12 cellular contexts compared by ENCODE assay signal in genomic region chr15:40049076-40049475, GRCh38. TPM values are rescaled to one million over a fixed set of nuclear protein-coding genes. Genes with fewer than 3 reads are reported as not detected.
DNase-seq lines count a peak whose midpoint lies in the region; ATAC-seq, FAIRE-seq and TF ChIP-seq lines count a peak whose summit lies in the region.
"Had no signal": no experiment of that assay in that cellular context is flagged by ENCODE, and none has a peak within 500 bp of the region (broad histone marks: within the 10 kb centered on the region; RNA-seq: fewer than 3 reads in every experiment).

No MANE protein-coding gene starts in this region.

- POLR2A ChIA-PET in activated naive CD8-positive, alpha-beta T cell treated with anti-CD3 and anti-CD28 coated beads, Interleukin-2, amount 10 ng/mL, durations not matched to agents 7 days and 5 days (lab: Charles Lee), result interaction anchor here (1.3 to 3.8 kb wide), 5 partner anchors 9 to 225 kb away, joined by 4 to 28 read pairs (median 12); partner anchors contain the start of genes BMF and SRP14
- POLR2A ChIA-PET in HepG2 (lab: Yijun Ruan, JAX), result interaction anchor here (2.5 to 3.3 kb wide), 2 partner anchors 33 to 58 kb away, joined by 15 to 35 read pairs; partner anchors contain the start of gene BMF

- H3K9me3 ChIP-seq in BLaER1 treated with 17β-estradiol and CSF1 and Interleukin-3, amounts not matched to agents 10 nM and 100 nM (replicated peaks in 1 of 11), result no peaks in the 10 kb centered on the region
- no peaks in the 10 kb centered on the region for H3K9me3 ChIP-seq in DOHH2 (ENCODE audit: control insufficient read depth, insufficient read depth, low read length)
- no peaks in the 10 kb centered on the region for H3K9me3 ChIP-seq in HepG2 (ENCODE audit: low read length)

- no peaks in the 10 kb centered on the region for H3K9me3 Mint-ChIP-seq in activated naive CD8-positive, alpha-beta T cell treated with anti-CD3 and anti-CD28 coated beads, Interleukin-2, amount 10 ng/mL, durations not matched to agents 7 days and 5 days
- no peaks in the 10 kb centered on the region for H3K9me3 Mint-ChIP-seq in nephron
- H3K9me3 Mint-ChIP-seq: IgD-negative memory B cell had no signal

- peaks cover 87 to 100% (median 99%) of the 10 kb centered on the region in 10 experiments for H3K4me1 ChIP-seq in BLaER1 treated with 17β-estradiol and CSF1 and Interleukin-3, amounts not matched to agents 10 nM and 100 nM
- peaks cover 100% of the 10 kb centered on the region for H3K4me1 ChIP-seq in DOHH2 (ENCODE audit: control insufficient read depth, low read length)
- H3K4me1 ChIP-seq in HepG2 (ENCODE audit: insufficient read depth, low read length), result peaks cover 48% of the 10 kb centered on the region
- peaks cover 29% of the 10 kb centered on the region for H3K4me1 ChIP-seq in foreskin keratinocyte

- TF ChIP-seq EP300 in HepG2 (IDR thresholded peaks at IDR 0.05; ENCODE audit: low read depth in 2 of 2, low read length in 2 of 2), result no peak
- TF ChIP-seq EP300 in HepG2 (CRISPR knock-in tag; IDR thresholded peaks at IDR 0.05; ENCODE audit: borderline replicate concordance), result no peak

- TF ChIP-seq RAD21 in HepG2 (CRISPR knock-in tag; IDR thresholded peaks at IDR 0.05), result no peak

- H3K36me3 Mint-ChIP-seq in activated naive CD8-positive, alpha-beta T cell treated with anti-CD3 and anti-CD28 coated beads, Interleukin-2, amount 10 ng/mL, durations not matched to agents 7 days and 5 days, result peaks cover 10% of the 10 kb centered on the region
- H3K36me3 Mint-ChIP-seq in nephron (ENCODE audit: low read depth), result no peaks in the 10 kb centered on the region
- H3K36me3 Mint-ChIP-seq: IgD-negative memory B cell had no signal

- no peak for TF ChIP-seq CTCF in DOHH2 (IDR thresholded peaks at IDR 0.05; ENCODE audit: low read depth, low read length, poor library complexity, severe bottlenecking)
- TF ChIP-seq CTCF in nephron (IDR thresholded peaks at IDR 0.05; ENCODE audit: unreplicated experiment in 3 of 3), result no peak
- no peak for TF ChIP-seq CTCF in HepG2 (CRISPR knock-in tag; IDR thresholded peaks at IDR 0.05)
- TF ChIP-seq CTCF in foreskin keratinocyte (conservative IDR thresholded peaks at IDR 0.05), result no peak

- no peak for DNase-seq in activated naive CD8-positive, alpha-beta T cell treated with anti-CD3 and anti-CD28 coated beads, Interleukin-2, amount 10 ng/mL, durations not matched to agents 7 days and 5 days
- DNase-seq in GOT3 (lab: John Stamatoyannopoulos, UW) (no peak), HepG2 (ENCODE audit: low spot score) (no peak), foreskin keratinocyte (no peak)
- DNase-seq: NCI-H1417 treated with DMSO at 0.1 percent for 48 hours, SW 1271 had no signal

- no TSS peak for BruUV-seq in HepG2 (replicated peaks; lab: Mats Ljungman, UMichigan)

- peaks cover 49% of the 10 kb centered on the region for H3K4me1 Mint-ChIP-seq in activated naive CD8-positive, alpha-beta T cell treated with anti-CD3 and anti-CD28 coated beads, Interleukin-2, amount 10 ng/mL, durations not matched to agents 7 days and 5 days
- peaks cover 87% of the 10 kb centered on the region for H3K4me1 Mint-ChIP-seq in nephron

- ATAC-seq in activated naive CD8-positive, alpha-beta T cell treated with anti-CD3 and anti-CD28 coated beads, Interleukin-2, amount 10 ng/mL, durations not matched to agents 7 days and 5 days (ENCODE audit: low read depth), result no peak
- ATAC-seq in GM18868 (IDR thresholded peaks at IDR 0.05; ENCODE audit: unreplicated experiment) (no peak), HepG2 (no peak), foreskin keratinocyte (no peak)

- no peaks in the 10 kb centered on the region for H4K20me1 ChIP-seq in BLaER1 treated with 17β-estradiol and CSF1 and Interleukin-3, amounts not matched to agents 10 nM and 100 nM
- H4K20me1 ChIP-seq in DOHH2 (ENCODE audit: control insufficient read depth, insufficient read depth, low read depth, low read length) (no peaks in the 10 kb centered on the region), HepG2 (ENCODE audit: insufficient read depth, low read length) (no peaks in the 10 kb centered on the region)

- peaks cover 10% of the 10 kb centered on the region; the same call in 1 of the 2 replicates for H3K79me2 ChIP-seq in DOHH2 (ENCODE audit: control insufficient read depth, low read length)
- no peaks in the 10 kb centered on the region for H3K79me2 ChIP-seq in HepG2 (ENCODE audit: insufficient read depth, low read length)

- peak overlapping the region; percentile 66 to 96 (median 89) for H3K4me2 ChIP-seq in BLaER1 treated with 17β-estradiol and CSF1 and Interleukin-3, amounts not matched to agents 10 nM and 100 nM
- peak overlapping the region; percentile 65 for H3K4me2 ChIP-seq in DOHH2 (ENCODE audit: low read length)
- H3K4me2 ChIP-seq in HepG2 (ENCODE audit: low read depth, low read length), result no peak overlapping the region

- no peaks in the 10 kb centered on the region for H3K9me2 ChIP-seq in DOHH2 (replicated peaks; ENCODE audit: control insufficient read depth, low read length)

- H3F3A ChIP-seq in DOHH2 (ENCODE audit: control insufficient read depth, insufficient read depth), result peaks cover 53% of the 10 kb centered on the region

- peak overlapping the region; percentile 59 to 80 (median 73); a peak in 16 of 22 replicates for H3K9ac ChIP-seq in BLaER1 treated with 17β-estradiol and CSF1 and Interleukin-3, amounts not matched to agents 10 nM and 100 nM
- H3K9ac ChIP-seq in HepG2 (ENCODE audit: insufficient read depth, low read depth, low read length), result no peak overlapping the region

- H2AFZ ChIP-seq in HepG2 (ENCODE audit: low read length), result no peak overlapping the region

- H3K4me3 Mint-ChIP-seq in activated naive CD8-positive, alpha-beta T cell treated with anti-CD3 and anti-CD28 coated beads, Interleukin-2, amount 10 ng/mL, durations not matched to agents 7 days and 5 days, result no peak overlapping the region
- no peak overlapping the region for H3K4me3 Mint-ChIP-seq in nephron

- H3K27me3 ChIP-seq in BLaER1 treated with 17β-estradiol and CSF1 and Interleukin-3, amounts not matched to agents 10 nM and 100 nM, result no peaks in the 10 kb centered on the region
- H3K27me3 ChIP-seq in DOHH2 (ENCODE audit: control insufficient read depth, low read length), result no peaks in the 10 kb centered on the region
- H3K27me3 ChIP-seq in HepG2 (ENCODE audit: control insufficient read depth in 1 of 2, insufficient read depth in 2 of 2, low read length in 2 of 2), result no peaks in the 10 kb centered on the region
- H3K27me3 ChIP-seq in foreskin keratinocyte, result no peaks in the 10 kb centered on the region

- peak overlapping the region; percentile 79 to 95 (median 90) for H3K27ac ChIP-seq in BLaER1 treated with 17β-estradiol and CSF1 and Interleukin-3, amounts not matched to agents 10 nM and 100 nM
- H3K27ac ChIP-seq in DOHH2 (ENCODE audit: low read depth, low read length), result peak overlapping the region; percentile 93
- H3K27ac ChIP-seq in HepG2 (ENCODE audit: extremely low read length, insufficient read depth, low read length), result no peak overlapping the region
- H3K27ac ChIP-seq in foreskin keratinocyte, result no peak overlapping the region

- in situ Hi-C loops in HepG2 (cut with HindIII; ENCODE audit: extremely low pct_ligation_motif_present, low pct_unique_long_range_greater_than_20kb), result loop anchor here (5.0 to 10.0 kb wide), 3 partner anchors 63 to 223 kb away; partner anchors contain the start of gene BUB1B

- CTCF ChIA-PET in HepG2 (lab: Yijun Ruan, JAX; ENCODE audit: low intra/inter-chr PET ratio, low total read pairs), result no interaction called here

- peak overlapping the region; percentile 22 for H3K27ac Mint-ChIP-seq in activated naive CD8-positive, alpha-beta T cell treated with anti-CD3 and anti-CD28 coated beads, Interleukin-2, amount 10 ng/mL, durations not matched to agents 7 days and 5 days
- peak overlapping the region; percentile 84 to 97 (median 93) for H3K27ac Mint-ChIP-seq in nephron

- FAIRE-seq in HepG2 (lab: Jason Lieb, UNC), result no peak
- FAIRE-seq: islet of Langerhans had no signal

- no peaks in the 10 kb centered on the region for H3K36me3 ChIP-seq in BLaER1 treated with 17β-estradiol and CSF1 and Interleukin-3, amounts not matched to agents 10 nM and 100 nM
- H3K36me3 ChIP-seq in DOHH2 (ENCODE audit: control insufficient read depth, low read length) (peaks cover 22% of the 10 kb centered on the region), HepG2 (replicated peaks in 1 of 2; ENCODE audit: control insufficient read depth in 1 of 2, insufficient read depth in 2 of 2, low read length in 2 of 2) (peaks cover 0 to 2% of the 10 kb centered on the region in 2 experiments; a peak in 1 of 5 replicates)

- intact Hi-C loops in HepG2 (cut with micrococcal nuclease; ENCODE audit: unreplicated experiment), result loop anchor here (5.0 kb wide), 1 partner anchor 113 kb away; the partner anchor contains the start of gene BUB1B

- no peak for TF ChIP-seq POLR2A in HepG2 (IDR thresholded peaks at IDR 0.05; ENCODE audit: insufficient read depth in 1 of 2, low read depth in 2 of 2, low read length in 2 of 2)

- H3K27me3 Mint-ChIP-seq in activated naive CD8-positive, alpha-beta T cell treated with anti-CD3 and anti-CD28 coated beads, Interleukin-2, amount 10 ng/mL, durations not matched to agents 7 days and 5 days, result no peaks in the 10 kb centered on the region
- peaks cover 7% of the 10 kb centered on the region for H3K27me3 Mint-ChIP-seq in nephron (ENCODE audit: low read depth)
- H3K27me3 Mint-ChIP-seq: IgD-negative memory B cell had no signal

- no peak overlapping the region for H3K4me3 ChIP-seq in BLaER1 treated with 17β-estradiol and CSF1 and Interleukin-3, amounts not matched to agents 10 nM and 100 nM
- H3K4me3 ChIP-seq in DOHH2 (ENCODE audit: low read length), result peak overlapping the region; percentile 17
- no peak overlapping the region for H3K4me3 ChIP-seq in HepG2 (replicated peaks in 1 of 3; ENCODE audit: insufficient read depth in 1 of 3, low read depth in 2 of 3, low read length in 3 of 3)

- WGBS in HepG2 (ENCODE audit: low lambda C conversion rate), result 100% methylated on average over 3 of the region's 3 CpGs

RNA-seq across cellular contexts. Expression of gene SRP14, which starts 10.1 kb away (rescaled TPM):
- total RNA-seq in activated naive CD8-positive, alpha-beta T cell treated with anti-CD3 and anti-CD28 coated beads, Interleukin-2, amount 10 ng/mL, durations not matched to agents 7 days and 5 days, result 100 to 1,000 TPM; 155 to 170 TPM
- total RNA-seq in HepG2 (2016; rRNA removed; fragmentation: Illumina TruSeq; extraction: Trizol) (208 and 346 TPM in 2 replicates), foreskin keratinocyte (136 and 141 TPM in 2 replicates)
- 41.2 and 44.6 TPM in 2 replicates for total RNA-seq in HepG2 (2016; cell fraction: cytosol; rRNA removed; fragmentation: Illumina TruSeq; extraction: Trizol; ENCODE audit: low read depth)
- total RNA-seq in HepG2 (2016; cell fraction: insoluble cytoplasmic fraction; rRNA removed; fragmentation: Illumina TruSeq; extraction: Trizol), result 215 and 364 TPM in 2 replicates
- total RNA-seq in HepG2 (2016; cell fraction: membrane; rRNA removed; fragmentation: Illumina TruSeq; extraction: Trizol), result 66.6 and 67.3 TPM in 2 replicates
- total RNA-seq in HepG2 (2016; cell fraction: nucleus; rRNA removed; fragmentation: Illumina TruSeq; extraction: Trizol), result 83.4 and 83.7 TPM in 2 replicates
- polyA plus RNA-seq in HepG2 (2011; rRNA removed) (257 and 356 TPM in 2 replicates), foreskin keratinocyte (403 and 413 TPM in 2 replicates)
- polyA plus RNA-seq in HepG2 (2011; cell fraction: cytosol; rRNA removed), result 182 and 220 TPM in 2 replicates
- 51.4 and 52.1 TPM in 2 replicates for polyA plus RNA-seq in HepG2 (2011; cell fraction: nucleus; rRNA removed)
- 184 and 206 TPM in 2 replicates for polyA plus RNA-seq in HepG2 (2012)
- 72.3 and 76.1 TPM in 2 replicates for polyA plus RNA-seq in HepG2 (2016; cell fraction: cytosol; fragmentation: Illumina TruSeq; extraction: Trizol; ENCODE audit: low read depth)
- polyA plus RNA-seq in HepG2 (2016; cell fraction: insoluble cytoplasmic fraction; fragmentation: Illumina TruSeq; extraction: Trizol; ENCODE audit: low read depth), result 607 and 646 TPM in 2 replicates
- 102 TPM in 2 replicates for polyA plus RNA-seq in HepG2 (2016; cell fraction: membrane; fragmentation: Illumina TruSeq; extraction: Trizol; ENCODE audit: low read depth)
- 218 and 240 TPM in 2 replicates for polyA plus RNA-seq in HepG2 (2016; cell fraction: nucleus; fragmentation: Illumina TruSeq; extraction: Trizol; ENCODE audit: insufficient read depth, low read depth)
- 39.8 and 85.1 TPM in 2 replicates for polyA minus RNA-seq in HepG2 (2011; rRNA and poly(A)+ RNA removed; ENCODE audit: low replicate concordance)
- 43.2 and 55.2 TPM in 2 replicates for polyA minus RNA-seq in HepG2 (2011; cell fraction: cytosol; rRNA and poly(A)+ RNA removed)
- 31.1 and 41.5 TPM in 2 replicates for polyA minus RNA-seq in HepG2 (2011; cell fraction: nucleus; rRNA and poly(A)+ RNA removed)

RNA-seq across cellular contexts. Expression of gene BMF, which starts 59.6 kb away (rescaled TPM):
- 10 to 100 TPM; 20.6 to 24.6 TPM for total RNA-seq in activated naive CD8-positive, alpha-beta T cell treated with anti-CD3 and anti-CD28 coated beads, Interleukin-2, amount 10 ng/mL, durations not matched to agents 7 days and 5 days
- 5.4 and 8.7 TPM in 2 replicates for total RNA-seq in HepG2 (2016; rRNA removed; fragmentation: Illumina TruSeq; extraction: Trizol)
- total RNA-seq in HepG2 (2016; cell fraction: cytosol; rRNA removed; fragmentation: Illumina TruSeq; extraction: Trizol; ENCODE audit: low read depth), result 0.88 and 1.0 TPM in 2 replicates
- 5.1 and 9.6 TPM in 2 replicates for total RNA-seq in HepG2 (2016; cell fraction: insoluble cytoplasmic fraction; rRNA removed; fragmentation: Illumina TruSeq; extraction: Trizol)
- total RNA-seq in HepG2 (2016; cell fraction: membrane; rRNA removed; fragmentation: Illumina TruSeq; extraction: Trizol), result 2.8 and 3.2 TPM in 2 replicates
- total RNA-seq in HepG2 (2016; cell fraction: nucleus; rRNA removed; fragmentation: Illumina TruSeq; extraction: Trizol), result 11.8 and 14.8 TPM in 2 replicates
- polyA plus RNA-seq in HepG2 (2011; rRNA removed), result 15.9 and 32.7 TPM in 2 replicates
- polyA plus RNA-seq in HepG2 (2011; cell fraction: cytosol; rRNA removed), result 12.2 and 20.6 TPM in 2 replicates
- polyA plus RNA-seq in HepG2 (2011; cell fraction: nucleus; rRNA removed), result 28.3 and 48.7 TPM in 2 replicates
- polyA plus RNA-seq in HepG2 (2012), result 14.9 and 27.8 TPM in 2 replicates
- polyA plus RNA-seq in HepG2 (2016; cell fraction: cytosol; fragmentation: Illumina TruSeq; extraction: Trizol; ENCODE audit: low read depth), result 0.38 and 0.44 TPM in 2 replicates
- 4.3 and 4.9 TPM in 2 replicates for polyA plus RNA-seq in HepG2 (2016; cell fraction: insoluble cytoplasmic fraction; fragmentation: Illumina TruSeq; extraction: Trizol; ENCODE audit: low read depth)
- 0.95 and 1.0 TPM in 2 replicates for polyA plus RNA-seq in HepG2 (2016; cell fraction: membrane; fragmentation: Illumina TruSeq; extraction: Trizol; ENCODE audit: low read depth)
- 13.0 and 15.3 TPM in 2 replicates for polyA plus RNA-seq in HepG2 (2016; cell fraction: nucleus; fragmentation: Illumina TruSeq; extraction: Trizol; ENCODE audit: insufficient read depth, low read depth)
- polyA minus RNA-seq in HepG2 (2011; rRNA and poly(A)+ RNA removed; ENCODE audit: low replicate concordance), result 3.0 and 44.4 TPM in 2 replicates
- polyA minus RNA-seq in HepG2 (2011; cell fraction: cytosol; rRNA and poly(A)+ RNA removed), result 11.2 and 23.6 TPM in 2 replicates
- 23.4 and 35.4 TPM in 2 replicates for polyA minus RNA-seq in HepG2 (2011; cell fraction: nucleus; rRNA and poly(A)+ RNA removed)
- 0.07 and 0.34 TPM in 2 replicates for total RNA-seq in foreskin keratinocyte
- 0.07 and 0.22 TPM in 2 replicates for polyA plus RNA-seq in foreskin keratinocyte

Comparison
In these comparisons a context has a peak if more than half of its experiments do, and no peak if none do; other contexts are left out.
1. H3K27ac ChIP-seq: peak in BLaER1 treated with 17β-estradiol and CSF1 and Interleukin-3, amounts not matched to agents 10 nM and 100 nM (11 of 11) and DOHH2 (single experiment); none in HepG2 (single experiment) and foreskin keratinocyte (single experiment).